23 cellular contexts compared by ENCODE assay signal in genomic region chr3:101509276-101509675, GRCh38. TPM values are rescaled to one million over a fixed set of nuclear protein-coding genes. Genes with fewer than 3 reads are reported as not detected.
DNase-seq lines count a peak whose midpoint lies in the region; ATAC-seq, FAIRE-seq and TF ChIP-seq lines count a peak whose summit lies in the region.
"Had no signal": no experiment of that assay in that cellular context is flagged by ENCODE, and none has a peak within 500 bp of the region (broad histone marks: within the 10 kb centered on the region; RNA-seq: fewer than 3 reads in every experiment).

No MANE protein-coding gene starts in this region.

- no peaks in the 10 kb centered on the region for H3K36me3 ChIP-seq in GM23248 (ENCODE audit: low read depth)
- H3K36me3 ChIP-seq in keratinocyte (ENCODE audit: control insufficient read depth in 2 of 2, extremely low read depth in 1 of 2, insufficient read depth in 2 of 2, low read length in 2 of 2): no peaks in the 10 kb centered on the region
- H3K36me3 ChIP-seq: upper lobe of left lung had no signal

- H3K9me3 ChIP-seq in CD4-positive, alpha-beta T cell (ENCODE audit: control insufficient read depth, low read length): no peaks in the 10 kb centered on the region
- H3K9me3 ChIP-seq in GM23248 (ENCODE audit: low read depth) (no peaks in the 10 kb centered on the region), keratinocyte (ENCODE audit: control insufficient read depth, low read depth, low read length) (no peaks in the 10 kb centered on the region)
- H3K9me3 ChIP-seq: upper lobe of left lung had no signal

- H3K4me3 ChIP-seq in GM23248 (no peak overlapping the region), keratinocyte (ENCODE audit: control insufficient read depth in 2 of 3, extremely low read depth in 1 of 3, insufficient read depth in 2 of 3, low read depth in 1 of 3, low read length in 3 of 3) (no peak overlapping the region)
- H3K4me3 ChIP-seq: upper lobe of left lung had no signal

- no peak overlapping the region for H3K27ac ChIP-seq in CD4-positive, alpha-beta T cell (ENCODE audit: low read depth, low read length)
- H3K27ac ChIP-seq in GM23248: no peak overlapping the region
- H3K27ac ChIP-seq in keratinocyte (ENCODE audit: control insufficient read depth, insufficient read depth, low read length): peak overlapping the region; percentile 48
- H3K27ac ChIP-seq: foreskin keratinocyte, upper lobe of left lung had no signal

- no peak for DNase-seq in CD4-positive, alpha-beta T cell
- DNase-seq in GM23248: no peak
- no peak for DNase-seq in keratinocyte (ENCODE audit: low read depth, low spot score)
- DNase-seq in iPS-NIHi11 (ENCODE audit: low spot score): no peak
- DNase-seq: activated CD4-positive, alpha-beta T cell treated with anti-CD3 and anti-CD28 coated beads for 1 hour; DMS79 treated with DMSO at 0.1 percent for 48 hours; HCEC 1CT; left colon; NCI-H1105 treated with DMSO at 0.1 percent for 48 hours; NCI-H2107; NCI-H510A treated with DMSO at 0.1 percent for 48 hours; nucleus accumbens; stimulated activated CD4-positive, alpha-beta T cell treated with anti-CD3 and anti-CD28 coated beads, Interleukin-12 subunit alpha, Interleukin-12 subunit beta, amount 100 ng/mL, for 4 hours; SW 1271; upper lobe of left lung had no signal

- H4K20me1 ChIP-seq in GM23248 (ENCODE audit: insufficient read depth) (no peaks in the 10 kb centered on the region), keratinocyte (ENCODE audit: control insufficient read depth, extremely low read depth, insufficient read depth, low read length) (no peaks in the 10 kb centered on the region)

- H3K36me3 Mint-ChIP-seq in CD4-positive, alpha-beta T cell (ENCODE audit: low read depth): peaks cover 58% of the 10 kb centered on the region
- peaks cover 37% of the 10 kb centered on the region for H3K36me3 Mint-ChIP-seq in activated T-helper 17 cell treated with anti-CD3 and anti-CD28 coated beads, Interleukin-2, amount 50 U/mL, for 72 hours (ENCODE audit: low read depth)

- intact Hi-C loops in CD4-positive, alpha-beta T cell (cut with DNase I, micrococcal nuclease): loop anchor here in 1 of 2 experiments (5.0 kb wide), 1 partner anchor 47 kb away; no protein-coding TSS in a partner anchor

- FAIRE-seq in keratinocyte (lab: Jason Lieb, UNC): no peak
- FAIRE-seq: bronchial epithelial cell, HTR-8/SVneo, TTC549 had no signal

- in situ Hi-C loops in GM23248 (cut with MboI): no loop called here

- CTCF ChIA-PET in CD4-positive, alpha-beta T cell (lab: Charles Lee): interaction anchor here (1.5 kb wide), 1 partner anchor 11 kb away, joined by 3 read pairs; no protein-coding TSS in a partner anchor

- H3K4me1 ChIP-seq in GM23248 (ENCODE audit: insufficient read depth) (peaks cover 14% of the 10 kb centered on the region), keratinocyte (ENCODE audit: control insufficient read depth, extremely low read depth, insufficient read depth, low read length) (peaks cover 21% of the 10 kb centered on the region)

- POLR2A ChIA-PET in CD4-positive, alpha-beta T cell (lab: Charles Lee): interaction anchor here (0.9 to 5.4 kb wide), 4 partner anchors 9 to 65 kb away, joined by 3 to 47 read pairs (median 8); partner anchors contain the start of gene PCNP

- H2AFZ ChIP-seq in GM23248 (no peak overlapping the region), keratinocyte (ENCODE audit: control insufficient read depth, low read length) (no peak overlapping the region)

- H3K27me3 Mint-ChIP-seq in CD4-positive, alpha-beta T cell: no peaks in the 10 kb centered on the region
- no peaks in the 10 kb centered on the region for H3K27me3 Mint-ChIP-seq in activated T-helper 17 cell treated with anti-CD3 and anti-CD28 coated beads, Interleukin-2, amount 50 U/mL, for 72 hours

- H3K4me1 Mint-ChIP-seq in CD4-positive, alpha-beta T cell (ENCODE audit: low read depth): peaks cover 87% of the 10 kb centered on the region
- H3K4me1 Mint-ChIP-seq in activated T-helper 17 cell treated with anti-CD3 and anti-CD28 coated beads, Interleukin-2, amount 50 U/mL, for 72 hours: peaks cover 16% of the 10 kb centered on the region

- H3F3A ChIP-seq in GM23248 (ENCODE audit: insufficient read depth): peaks cover 7% of the 10 kb centered on the region

- H3K4me2 ChIP-seq in GM23248 (ENCODE audit: unreplicated experiment) (peak overlapping the region; percentile 15), keratinocyte (ENCODE audit: control insufficient read depth, extremely low read depth, insufficient read depth, low read depth, low read length) (peak overlapping the region; percentile 40)

- H3K4me3 Mint-ChIP-seq in CD4-positive, alpha-beta T cell: peak overlapping the region; percentile 47
- no peak overlapping the region for H3K4me3 Mint-ChIP-seq in activated T-helper 17 cell treated with anti-CD3 and anti-CD28 coated beads, Interleukin-2, amount 50 U/mL, for 72 hours

- H3K9ac ChIP-seq in GM23248 (no peak overlapping the region), keratinocyte (ENCODE audit: control insufficient read depth, extremely low read depth, insufficient read depth, low read length) (no peak overlapping the region)

- H3K9me1 ChIP-seq in keratinocyte (ENCODE audit: control insufficient read depth, extremely low read depth, insufficient read depth, low read length): no peaks in the 10 kb centered on the region

- peak overlapping the region; percentile 96 for H3K27ac Mint-ChIP-seq in CD4-positive, alpha-beta T cell
- H3K27ac Mint-ChIP-seq in activated T-helper 17 cell treated with anti-CD3 and anti-CD28 coated beads, Interleukin-2, amount 50 U/mL, for 72 hours: peak overlapping the region; percentile 0

- TF ChIP-seq CTCF in CD4-positive, alpha-beta T cell (IDR thresholded peaks at IDR 0.05): no peak
- TF ChIP-seq CTCF in keratinocyte (optimal IDR thresholded peaks at IDR 0.05 in 1 of 3, IDR thresholded peaks at IDR 0.05 in 1 of 3, conservative IDR thresholded peaks at IDR 0.05 in 1 of 3; ENCODE audit: extremely low read depth in 1 of 3, insufficient read depth in 2 of 3, low read length in 3 of 3): no peak

- dilution Hi-C loops in keratinocyte (cut with MboI; ENCODE audit: extremely low pct_ligation_motif_present, low sequenced_read_pairs): no loop called here

- H3K79me2 ChIP-seq in GM23248 (ENCODE audit: insufficient read depth): peaks cover 52% of the 10 kb centered on the region
- peaks cover 2% of the 10 kb centered on the region for H3K79me2 ChIP-seq in keratinocyte (ENCODE audit: control insufficient read depth, insufficient read depth, low read length)

- H3K27me3 ChIP-seq in CD4-positive, alpha-beta T cell (ENCODE audit: control insufficient read depth, insufficient read depth, low read length): no peaks in the 10 kb centered on the region
- H3K27me3 ChIP-seq in GM23248 (replicated peaks; ENCODE audit: insufficient read depth): no peaks in the 10 kb centered on the region
- no peaks in the 10 kb centered on the region for H3K27me3 ChIP-seq in keratinocyte (ENCODE audit: control insufficient read depth, extremely low read depth, insufficient read depth, low read length)
- H3K27me3 ChIP-seq: foreskin keratinocyte, upper lobe of left lung had no signal

- ATAC-seq in CD4-positive, alpha-beta T cell (ENCODE audit: poor library complexity): no peak
- ATAC-seq in activated T-helper 17 cell treated with anti-CD3 and anti-CD28 coated beads, Interleukin-2, amount 50 U/mL, for 72 hours (replicated peaks): no peak
- ATAC-seq in HG03354 (IDR thresholded peaks at IDR 0.05; ENCODE audit: poor library complexity, severe bottlenecking, unreplicated experiment) (no peak), SK-N-SH treated with all-trans-retinoic acid at 6 μM for 48 hours (no peak), HG03571 (IDR thresholded peaks at IDR 0.05; ENCODE audit: unreplicated experiment) (no peak)
- ATAC-seq: left colon had no signal

- H3K9me2 ChIP-seq in GM23248 (ENCODE audit: insufficient read depth): no peaks in the 10 kb centered on the region

- no peaks in the 10 kb centered on the region for H3K9me3 Mint-ChIP-seq in CD4-positive, alpha-beta T cell
- no peaks in the 10 kb centered on the region for H3K9me3 Mint-ChIP-seq in activated T-helper 17 cell treated with anti-CD3 and anti-CD28 coated beads, Interleukin-2, amount 50 U/mL, for 72 hours

- 75 to 87% methylated on average over 3 of the region's 3 CpGs for WGBS in GM23248 (ENCODE audit: low coverage in 1 of 2, low lambda C conversion rate in 2 of 2, missing lambda C conversion rate in 2 of 2), 2 experiments

RNA-seq across cellular contexts. Expression of gene SENP7, which starts 3.7 kb away (rescaled TPM):
- 10 to 100 TPM; 37.5 to 39.3 TPM for total RNA-seq in CD4-positive, alpha-beta T cell
- 5.4 and 8.2 TPM in 2 replicates for total RNA-seq in GM23248 (2014; rRNA removed; shearing (Covaris generic))
- polyA plus RNA-seq in GM23248 (2016; fragmentation: Nextera tagmentation; extraction: Ambion mirVana) (2.9 and 3.5 TPM in 2 replicates), keratinocyte (2.7 to 7.4 TPM (median 5.2 TPM) in 3 replicates)
- total RNA-seq in activated T-helper 17 cell treated with anti-CD3 and anti-CD28 coated beads, Interleukin-2, amount 50 U/mL, for 72 hours: 10 to 100 TPM; 16.5 to 26.8 TPM
- 7.2 TPM for polyA plus RNA-seq in keratinocyte (2011; ENCODE audit: low read depth)
- 1.7 and 3.9 TPM in 2 replicates for polyA plus RNA-seq in keratinocyte (2011; cell fraction: cytosol; rRNA removed)
- 10.8 and 12.4 TPM in 2 replicates for polyA plus RNA-seq in keratinocyte (2011; cell fraction: nucleus; rRNA removed)
- polyA plus RNA-seq in keratinocyte (2012; ENCODE audit: low replicate concordance): 2.6 TPM in 2 replicates
- 0.95 to 15.5 TPM (median 5.7 TPM) in 3 replicates for polyA minus RNA-seq in keratinocyte
- 1.9 TPM for polyA minus RNA-seq in keratinocyte (2011; cell fraction: cytosol; rRNA and poly(A)+ RNA removed)
- polyA minus RNA-seq in keratinocyte (2011; cell fraction: nucleus; rRNA and poly(A)+ RNA removed): 10.3 and 21.9 TPM in 2 replicates

RNA-seq across cellular contexts. Expression of gene TRMT10C, which starts 52.4 kb away (rescaled TPM):
- 10 to 100 TPM; 49.4 to 51.2 TPM for total RNA-seq in CD4-positive, alpha-beta T cell
- 20.7 and 22.5 TPM in 2 replicates for total RNA-seq in GM23248 (2014; rRNA removed; shearing (Covaris generic))
- polyA plus RNA-seq in GM23248 (2016; fragmentation: Nextera tagmentation; extraction: Ambion mirVana): 28.4 and 33.3 TPM in 2 replicates
- total RNA-seq in activated T-helper 17 cell treated with anti-CD3 and anti-CD28 coated beads, Interleukin-2, amount 50 U/mL, for 72 hours: 10 to 100 TPM; 31.6 to 49.9 TPM
- polyA plus RNA-seq in keratinocyte: 21.6 to 35.5 TPM (median 25.6 TPM) in 3 replicates
- 11.9 TPM for polyA plus RNA-seq in keratinocyte (2011; ENCODE audit: low read depth)
- polyA plus RNA-seq in keratinocyte (2011; cell fraction: cytosol; rRNA removed): 14.8 and 28.2 TPM in 2 replicates
- 24.1 and 32.1 TPM in 2 replicates for polyA plus RNA-seq in keratinocyte (2011; cell fraction: nucleus; rRNA removed)
- polyA plus RNA-seq in keratinocyte (2012; ENCODE audit: low replicate concordance): 19.9 and 26.4 TPM in 2 replicates
- 4.1 to 16.6 TPM (median 11.3 TPM) in 3 replicates for polyA minus RNA-seq in keratinocyte
- polyA minus RNA-seq in keratinocyte (2011; cell fraction: cytosol; rRNA and poly(A)+ RNA removed): 17.5 TPM
- 9.3 and 16.2 TPM in 2 replicates for polyA minus RNA-seq in keratinocyte (2011; cell fraction: nucleus; rRNA and poly(A)+ RNA removed)
